ENCODE assay signal across 13 cellular contexts in genomic region chr16:11734025-11734652, GRCh38. TPM values are rescaled to one million over a fixed set of nuclear protein-coding genes. Genes with fewer than 3 reads are reported as not detected.
DNase-seq lines count a peak whose midpoint lies in the region; ATAC-seq, FAIRE-seq and TF ChIP-seq lines count a peak whose summit lies in the region.
"Had no signal": no experiment of that assay in that cellular context is flagged by ENCODE, and none has a peak within 500 bp of the region (broad histone marks: within the 10 kb centered on the region; RNA-seq: fewer than 3 reads in every experiment).

No MANE protein-coding gene starts in this region.

- H3K36me3 ChIP-seq in BLaER1 = peaks cover 89% of the 10 kb centered on the region

- DNase-seq in GM13976 (ENCODE audit: low spot score) (peak; percentile 43), RPMI8226 (peak; percentile 68), left lobe of liver (ENCODE audit: low spot score) (no peak), islet precursor cell (no peak), SKM-1 treated with dmso at 0.1 percent for 144 hours (lab: John Stamatoyannopoulos, UW; ENCODE audit: unreplicated experiment) (no peak), frontal cortex (ENCODE audit: low spot score in 2 of 2) (no peak)
- no peak for DNase-seq in CD4-positive, alpha-beta T cell
- DNase-seq: activated CD4-positive, alpha-beta T cell treated with anti-CD3 and anti-CD28 coated beads, Interleukin-2, amount 50 U/mL, for 48 hours; effector memory CD4-positive, alpha-beta T cell; NCI-H1092 had no signal

- ATAC-seq in left lobe of liver = peak; percentile 67
- ATAC-seq in CD4-positive, alpha-beta T cell (ENCODE audit: poor library complexity) = no peak

- peaks cover 90% of the 10 kb centered on the region for H3K36me3 Mint-ChIP-seq in CD4-positive, alpha-beta T cell (ENCODE audit: low read depth)

- peak overlapping the region; percentile 40; the same call in 1 of the 2 replicates for H3K9ac ChIP-seq in BLaER1

- peaks cover 50% of the 10 kb centered on the region for H4K20me1 ChIP-seq in BLaER1

- H3K4me1 Mint-ChIP-seq in CD4-positive, alpha-beta T cell (ENCODE audit: low read depth) = peaks cover 72% of the 10 kb centered on the region

- FAIRE-seq in frontal cortex (lab: Jason Lieb, UNC) = no peak

- peak overlapping the region; percentile 42 for H3K27ac ChIP-seq in BLaER1
- H3K27ac ChIP-seq in CD4-positive, alpha-beta T cell (ENCODE audit: low read depth, low read length) = no peak overlapping the region

- TF ChIP-seq CTCF in GM13976 (IDR thresholded peaks at IDR 0.05; ENCODE audit: borderline replicate concordance, control extremely low read depth, extremely low read depth, insufficient read depth, missing control alignments) = no peak
- TF ChIP-seq CTCF in CD4-positive, alpha-beta T cell (IDR thresholded peaks at IDR 0.05) = no peak

- intact Hi-C loops in CD4-positive, alpha-beta T cell (cut with DNase I, micrococcal nuclease) = no loop called here

- POLR2A ChIA-PET in CD4-positive, alpha-beta T cell (lab: Charles Lee) = interaction anchor here (1.5 kb wide), 1 partner anchor 8 kb away, joined by 4 read pairs; the partner anchor contains the start of gene TXNDC11

- no peak overlapping the region for H3K4me3 ChIP-seq in BLaER1

- H3K4me2 ChIP-seq in BLaER1 = peak overlapping the region; percentile 68

- H3K9me3 ChIP-seq in BLaER1 = no peaks in the 10 kb centered on the region
- H3K9me3 ChIP-seq in CD4-positive, alpha-beta T cell (ENCODE audit: control insufficient read depth, low read length) = no peaks in the 10 kb centered on the region

- in situ Hi-C loops in GM13976 (cut with MboI; ENCODE audit: low sequenced_read_pairs, unreplicated experiment) = no loop called here

- CTCF ChIA-PET in CD4-positive, alpha-beta T cell (lab: Charles Lee) = interaction anchor here (1.0 kb wide), 1 partner anchor 34 kb away, joined by 3 read pairs; no protein-coding TSS in a partner anchor

- no peaks in the 10 kb centered on the region for H3K9me3 Mint-ChIP-seq in CD4-positive, alpha-beta T cell
- H3K9me3 Mint-ChIP-seq: CD14-positive monocyte, type B pancreatic cell had no signal

- H3K27me3 ChIP-seq in BLaER1 = no peaks in the 10 kb centered on the region
- H3K27me3 ChIP-seq in CD4-positive, alpha-beta T cell (ENCODE audit: control insufficient read depth, insufficient read depth, low read length) = no peaks in the 10 kb centered on the region

- no peak overlapping the region for H3K27ac Mint-ChIP-seq in CD4-positive, alpha-beta T cell
- H3K27ac Mint-ChIP-seq: type B pancreatic cell had no signal

- H3K27me3 Mint-ChIP-seq in CD4-positive, alpha-beta T cell = no peaks in the 10 kb centered on the region
- H3K27me3 Mint-ChIP-seq: type B pancreatic cell had no signal

- peaks cover 66% of the 10 kb centered on the region for H3K4me1 ChIP-seq in BLaER1

- no peak overlapping the region for H3K4me3 Mint-ChIP-seq in CD4-positive, alpha-beta T cell
- H3K4me3 Mint-ChIP-seq: CD14-positive monocyte, type B pancreatic cell had no signal

RNA-seq across cellular contexts. Expression of gene TXNDC11, which starts 8.5 kb away (rescaled TPM):
- total RNA-seq in left lobe of liver (49.1 TPM), frontal cortex (8.6 TPM)
- 100 to 1,000 TPM; 111 to 112 TPM for total RNA-seq in CD4-positive, alpha-beta T cell

Comparison
In these comparisons a context has a peak if more than half of its experiments do, and no peak if none do; other contexts are left out.
1. DNase-seq: peak in GM13976 (single experiment) and RPMI8226 (single experiment); none in left lobe of liver (single experiment), CD4-positive, alpha-beta T cell (0 of 10), islet precursor cell (single experiment), SKM-1 treated with dmso at 0.1 percent for 144 hours (single experiment) and frontal cortex (0 of 2).